ENCODE assay signal across 25 cellular contexts in genomic region chr13:73898899-73899298, GRCh38.
"Had no signal": no experiment of that assay in that cellular context is flagged by ENCODE, and none has a peak within 500 bp of the region (broad histone marks: within the 10 kb centered on the region; RNA-seq: fewer than 3 reads in every experiment).

No MANE protein-coding gene starts in this region.

- ATAC-seq: activated CD4-positive, alpha-beta T cell treated with anti-CD3 and anti-CD28 coated beads for 36 hours; activated T-cell treated with anti-CD3 and anti-CD28 coated beads, Interleukin-2, amount 50 U/mL, for 72 hours; T-cell had no signal

- H3K4me3 Mint-ChIP-seq: activated CD4-positive, alpha-beta memory T cell treated with anti-CD3 and anti-CD28 coated beads, Interleukin-2, amount 10 ng/mL, durations not matched to agents 7 days and 5 days; activated CD4-positive, alpha-beta T cell treated with anti-CD3 and anti-CD28 coated beads for 36 hours; activated naive CD4-positive, alpha-beta T cell treated with anti-CD3 and anti-CD28 coated beads, Interleukin-2, amount 10 ng/mL, durations not matched to agents 7 days and 5 days; activated T-cell treated with anti-CD3 and anti-CD28 coated beads, Interleukin-2, amount 50 U/mL, for 72 hours; T-cell had no signal

- H3K4me1 Mint-ChIP-seq: activated naive CD4-positive, alpha-beta T cell treated with anti-CD3 and anti-CD28 coated beads, Interleukin-2, amount 10 ng/mL, durations not matched to agents 7 days and 5 days had no signal

- H3K27me3 Mint-ChIP-seq: activated CD4-positive, alpha-beta memory T cell treated with anti-CD3 and anti-CD28 coated beads, Interleukin-2, amount 10 ng/mL, durations not matched to agents 7 days and 5 days; activated CD4-positive, alpha-beta T cell treated with anti-CD3 and anti-CD28 coated beads for 36 hours; activated naive CD4-positive, alpha-beta T cell treated with anti-CD3 and anti-CD28 coated beads, Interleukin-2, amount 10 ng/mL, durations not matched to agents 7 days and 5 days; T-cell had no signal

- H3K9me3 ChIP-seq: breast epithelium, MG63 had no signal

- H3K4me3 ChIP-seq: breast epithelium, MG63 had no signal

- H3K27ac Mint-ChIP-seq: activated CD4-positive, alpha-beta memory T cell treated with anti-CD3 and anti-CD28 coated beads, Interleukin-2, amount 10 ng/mL, durations not matched to agents 7 days and 5 days; activated CD4-positive, alpha-beta T cell treated with anti-CD3 and anti-CD28 coated beads for 36 hours; activated naive CD4-positive, alpha-beta T cell treated with anti-CD3 and anti-CD28 coated beads, Interleukin-2, amount 10 ng/mL, durations not matched to agents 7 days and 5 days; activated T-cell treated with anti-CD3 and anti-CD28 coated beads, Interleukin-2, amount 50 U/mL, for 72 hours; activated T-helper 2 cell treated with anti-CD3 and anti-CD28 coated beads, Interferon-gamma antibody, Interleukin-2, Interleukin-4, amounts not matched to agents 10 μg/mL and 5 μg/mL and 100 μg/mL, durations not matched to agents 14 hours and 24 hours and 36 hours had no signal

- DNase-seq: activated CD4-positive, alpha-beta memory T cell treated with anti-CD3 and anti-CD28 coated beads, Interleukin-2, amount 10 ng/mL, durations not matched to agents 7 days and 5 days; activated CD4-positive, alpha-beta T cell treated with anti-CD3 and anti-CD28 coated beads for 36 hours; activated CD4-positive, alpha-beta T cell treated with anti-CD3 and anti-CD28 coated beads, Interleukin-2, amount 50 U/mL, for 1 hour; activated CD8-positive, alpha-beta memory T cell treated with anti-CD3 and anti-CD28 coated beads, Interleukin-2, amount 50 U/mL, for 4 hours; activated gamma-delta T cell treated with Interleukin-2 at 50 U/mL for 16 hours; activated naive CD4-positive, alpha-beta T cell treated with anti-CD3 and anti-CD28 coated beads, Interleukin-2, amount 10 ng/mL, durations not matched to agents 7 days and 5 days; activated T-cell treated with anti-CD3 and anti-CD28 coated beads, Interleukin-2, amount 50 U/mL, for 72 hours; aorta; central memory CD4-positive, alpha-beta T cell; KG1; MG63; MV-4-11; NCI-H1092 treated with DMSO at 0.1 percent for 48 hours; NCI-H1417 treated with DMSO at 0.1 percent for 48 hours; NCI-H187; NCI-H2081; NCI-H2171 treated with DMSO at 0.1 percent for 48 hours; NCI-H226; NCI-H526; NCI-H82; SIG-M5; T-cell had no signal

- H3K36me3 ChIP-seq: breast epithelium, MG63 had no signal

- H3K4me1 ChIP-seq: breast epithelium had no signal

- H3K27me3 ChIP-seq: breast epithelium, MG63 had no signal

- H3K27ac ChIP-seq: breast epithelium, VCaP had no signal
